ENCODE assay signal across 10 cellular contexts in genomic region chr21:42460391-42461184, GRCh38. TPM values are rescaled to one million over a fixed set of nuclear protein-coding genes. Genes with fewer than 3 reads are reported as not detected.
A peak's percentile ranks its signal among the peaks of the same experiment; 100 is the strongest.
DNase-seq lines count a peak whose midpoint lies in the region; ATAC-seq, FAIRE-seq and TF ChIP-seq lines count a peak whose summit lies in the region.
"Had no signal": no experiment of that assay in that cellular context is flagged by ENCODE, and none has a peak within 500 bp of the region (broad histone marks: within the 10 kb centered on the region; RNA-seq: fewer than 3 reads in every experiment).

No MANE protein-coding gene starts in this region.

- H3K36me3 ChIP-seq in SK-N-SH (replicated peaks in 1 of 2; ENCODE audit: control insufficient read depth in 1 of 2, insufficient read depth in 2 of 2, low read length in 1 of 2) (no peaks in the 10 kb centered on the region), K562 (ENCODE audit: control insufficient read depth, insufficient read depth, low read length) (no peaks in the 10 kb centered on the region), suprapubic skin (no peaks in the 10 kb centered on the region)

- WGBS in SK-N-SH (ENCODE audit: low lambda C conversion rate): 42% methylated on average over 8 of the region's 14 CpGs
- 22% methylated on average over 14 of the region's 14 CpGs for WGBS in K562 (ENCODE audit: insufficient coverage, low coverage, missing lambda C conversion rate)
- 76% methylated on average over 14 of the region's 14 CpGs for WGBS in suprapubic skin

- H3K79me2 ChIP-seq in SK-N-SH (ENCODE audit: insufficient read depth) (no peaks in the 10 kb centered on the region), K562 (ENCODE audit: control insufficient read depth, insufficient read depth, low read length) (no peaks in the 10 kb centered on the region)

- intact Hi-C loops in K562 (cut with micrococcal nuclease): no loop called here

- H3K4me1 ChIP-seq in SK-N-SH (ENCODE audit: control insufficient read depth in 1 of 2, insufficient read depth in 2 of 2, low read depth in 1 of 2, low read length in 1 of 2) (peaks cover 0 to 7% of the 10 kb centered on the region in 2 experiments; a peak in 2 of 4 replicates), K562 (replicated peaks in 1 of 2; ENCODE audit: control insufficient read depth in 2 of 2, insufficient read depth in 2 of 2, low read length in 2 of 2) (peaks cover 15 to 27% of the 10 kb centered on the region in 2 experiments), suprapubic skin (peaks cover 3% of the 10 kb centered on the region)

- no TSS peak for BruUV-seq in K562 (replicated peaks; lab: Mats Ljungman, UMichigan)

- peak; percentile 51 for DNase-seq in SK-N-SH
- DNase-seq in NCI-H510A (lab: John Stamatoyannopoulos, UW): peak; percentile 81
- no peak for DNase-seq in K562 (ENCODE audit: extremely low read depth in 1 of 4, low spot score in 3 of 4)
- peak; percentile 31 to 53 for DNase-seq in suprapubic skin (ENCODE audit: low spot score in 2 of 2)
- no peak for DNase-seq in AML-193 (lab: John Stamatoyannopoulos, UW)
- DNase-seq in D721Med (ENCODE audit: insufficient read length, low spot score): no peak

- CTCF ChIA-PET in SK-N-SH (lab: Yijun Ruan, JAX): interaction anchor here (1.0 to 1.4 kb wide), 4 partner anchors 30 to 343 kb away, joined by 3 to 5 read pairs (median 4); no protein-coding TSS in a partner anchor
- CTCF ChIA-PET in K562 (lab: Yijun Ruan, JAX; ENCODE audit: low intra/inter-chr PET ratio): no interaction called here

- H2AFZ ChIP-seq in SK-N-SH (ENCODE audit: low read depth) (no peak overlapping the region), K562 (ENCODE audit: low read depth, low read length) (no peak overlapping the region)

- in situ Hi-C loops in K562 (cut with MboI): no loop called here

- no peaks in the 10 kb centered on the region for H3F3A ChIP-seq in SK-N-SH (replicated peaks; ENCODE audit: insufficient read depth)

- TF ChIP-seq CTCF in SK-N-SH (IDR thresholded peaks at IDR 0.05) (no peak), K562 (IDR thresholded peaks at IDR 0.05 in 2 of 3, conservative IDR thresholded peaks at IDR 0.05 in 1 of 3; ENCODE audit: insufficient read depth in 2 of 3, low read depth in 1 of 3, low read length in 3 of 3) (no peak), suprapubic skin (IDR thresholded peaks at IDR 0.05) (no peak), D721Med (IDR thresholded peaks at IDR 0.05; ENCODE audit: insufficient read depth, missing control alignments) (no peak)

- no peaks in the 10 kb centered on the region for H3K9me3 ChIP-seq in SK-N-SH
- H3K9me3 ChIP-seq in K562 (replicated peaks; ENCODE audit: control insufficient read depth, insufficient read depth, low read depth, low read length): no peaks in the 10 kb centered on the region
- H3K9me3 ChIP-seq in suprapubic skin: no peaks in the 10 kb centered on the region

- H3K27ac ChIP-seq in SK-N-SH (ENCODE audit: low read depth in 2 of 2, low read length in 1 of 2) (no peak overlapping the region), K562 (ENCODE audit: extremely low read depth, low read depth, low read length) (no peak overlapping the region), suprapubic skin (no peak overlapping the region)

- no peak overlapping the region for H3K4me3 ChIP-seq in SK-N-SH (ENCODE audit: low read depth in 2 of 2, low read length in 1 of 2)
- H3K4me3 ChIP-seq in K562: no peak overlapping the region
- H3K4me3 ChIP-seq in suprapubic skin: no peak overlapping the region

- H3K9ac ChIP-seq in SK-N-SH (no peak overlapping the region), K562 (ENCODE audit: insufficient read depth in 1 of 2, low read depth in 2 of 2, low read length in 2 of 2) (no peak overlapping the region)

- TF ChIP-seq POLR2A in K562 (conservative IDR thresholded peaks at IDR 0.05): no peak
- no peak for TF ChIP-seq POLR2A in suprapubic skin (IDR thresholded peaks at IDR 0.05)

- H4K20me1 ChIP-seq in SK-N-SH (ENCODE audit: insufficient read depth) (no peaks in the 10 kb centered on the region), K562 (replicated peaks; ENCODE audit: control insufficient read depth, insufficient read depth, low read length) (no peaks in the 10 kb centered on the region)

- H3K9me1 ChIP-seq in K562 (ENCODE audit: control insufficient read depth, insufficient read depth, low read length): no peaks in the 10 kb centered on the region

- TF ChIP-seq EP300 in SK-N-SH (IDR thresholded peaks at IDR 0.05; ENCODE audit: borderline replicate concordance in 1 of 2, low read depth in 1 of 2, low read length in 1 of 2) (no peak), K562 (IDR thresholded peaks at IDR 0.05; ENCODE audit: low read length) (no peak), suprapubic skin (IDR thresholded peaks at IDR 0.05) (no peak)

- POLR2A ChIA-PET in SK-N-SH (lab: Yijun Ruan, JAX): no interaction called here
- POLR2A ChIA-PET in K562 (lab: Yijun Ruan, JAX): interaction anchor here (0.6 kb wide), 1 partner anchor 156 kb away, joined by 4 read pairs; no protein-coding TSS in a partner anchor

- no peaks in the 10 kb centered on the region for H3K9me2 ChIP-seq in SK-N-SH

- H3K4me2 ChIP-seq in SK-N-SH (no peak overlapping the region), K562 (ENCODE audit: insufficient read depth, low read length) (no peak overlapping the region)

- ATAC-seq in SK-N-SH treated with all-trans-retinoic acid at 6 μM for 48 hours: no peak
- ATAC-seq in HG02981 (IDR thresholded peaks at IDR 0.05; ENCODE audit: unreplicated experiment): peak; percentile 63
- no peak for ATAC-seq in K562

- TF ChIP-seq RAD21 in SK-N-SH (IDR thresholded peaks at IDR 0.05; ENCODE audit: low read length): no peak
- TF ChIP-seq RAD21 in K562 (CRISPR knock-in tag; conservative IDR thresholded peaks at IDR 0.05 in 1 of 2, IDR thresholded peaks at IDR 0.05 in 1 of 2): no peak

- H3K27me3 ChIP-seq in SK-N-SH (ENCODE audit: insufficient read depth) (no peaks in the 10 kb centered on the region), K562 (ENCODE audit: control insufficient read depth in 2 of 2, insufficient read depth in 2 of 2, low read length in 2 of 2) (peaks cover 0 to 14% of the 10 kb centered on the region in 2 experiments; a peak in 2 of 5 replicates), suprapubic skin (no peaks in the 10 kb centered on the region)

- FAIRE-seq in K562 (lab: Jason Lieb, UNC): no peak
- FAIRE-seq in D721Med (lab: Jason Lieb, UNC): no peak
- FAIRE-seq: A204.1 had no signal

RNA-seq across cellular contexts. Expression of gene RSPH1, which starts 35.4 kb away (rescaled TPM):
- polyA plus RNA-seq in SK-N-SH (2012; rRNA removed) (0.97 and 1.1 TPM in 2 replicates), K562 (2011; rRNA removed) (0.17 TPM in 1 of 2 replicates, not detected in the other), K562 (2014; fragmentation: Illumina TruSeq; extraction: Trizol) (not detected in 2 replicates), K562 (2014; fragmentation: Nextera tagmentation; extraction: Ambion mirVana) (not detected), K562 (2014; rRNA removed) (not detected in 2 replicates)
- polyA plus RNA-seq in SK-N-SH (2012; cell fraction: cytosol; rRNA removed): 1.1 and 2.1 TPM in 2 replicates
- 0.37 and 0.67 TPM in 2 replicates for polyA plus RNA-seq in SK-N-SH (2012; cell fraction: nucleus; rRNA removed)
- total RNA-seq in K562 (2011; cell fraction: chromatin; rRNA removed; ENCODE audit: low replicate concordance): 0.16 TPM in 1 of 2 replicates, not detected in the other
- not detected in 2 replicates for total RNA-seq in K562 (2011; cell fraction: nucleolus; rRNA removed)
- 0.15 TPM in 1 of 2 replicates, not detected in the other for total RNA-seq in K562 (2011; cell fraction: nucleoplasm; rRNA removed)
- total RNA-seq in K562 (2014; rRNA removed) (not detected in 2 replicates), K562 (2014; rRNA removed; fragmentation: Illumina TruSeq; extraction: Trizol) (not detected in 2 replicates), K562 (2015; rRNA removed; fragmentation: Illumina TruSeq; extraction: Trizol) (not detected in 2 replicates), K562 (2021) (not detected in 2 replicates), suprapubic skin (1 to 10 TPM in 3 of 4 donors, under 1 TPM in 1; 0.81 to 3.2 (median 2.0) TPM)
- 0.01 TPM in 1 of 2 replicates, not detected in the other for polyA plus RNA-seq in K562 (2011; cell fraction: cytosol; rRNA removed)
- polyA plus RNA-seq in K562 (2011; cell fraction: nucleus; rRNA removed): 0.07 TPM in 1 of 2 replicates, not detected in the other
- 0.18 TPM in 1 of 2 replicates, not detected in the other for polyA plus RNA-seq in K562 (2012)
- polyA minus RNA-seq in K562 (2011; rRNA and poly(A)+ RNA removed): 0.07 TPM in 1 of 2 replicates, not detected in the other
- polyA minus RNA-seq in K562 (2011; cell fraction: cytosol; rRNA and poly(A)+ RNA removed): not detected in 2 replicates
- not detected in 2 replicates for polyA minus RNA-seq in K562 (2011; cell fraction: nucleus; rRNA and poly(A)+ RNA removed)

RNA-seq across cellular contexts. Expression of gene SLC37A1, which starts 53.1 kb away (rescaled TPM):
- polyA plus RNA-seq in SK-N-SH (2012; rRNA removed) (1.6 and 2.8 TPM in 2 replicates), K562 (2011; rRNA removed) (3.4 and 4.5 TPM in 2 replicates), K562 (2014; fragmentation: Illumina TruSeq; extraction: Trizol) (0.45 and 0.65 TPM in 2 replicates), K562 (2014; fragmentation: Nextera tagmentation; extraction: Ambion mirVana) (under 1 TPM; 0.06 to 0.20 TPM), K562 (2014; rRNA removed) (0.09 and 0.24 TPM in 2 replicates)
- polyA plus RNA-seq in SK-N-SH (2012; cell fraction: cytosol; rRNA removed): 1.3 and 1.8 TPM in 2 replicates
- polyA plus RNA-seq in SK-N-SH (2012; cell fraction: nucleus; rRNA removed): 2.7 and 3.5 TPM in 2 replicates
- 4.6 and 9.1 TPM in 2 replicates for total RNA-seq in K562 (2011; cell fraction: chromatin; rRNA removed; ENCODE audit: low replicate concordance)
- total RNA-seq in K562 (2011; cell fraction: nucleolus; rRNA removed): 5.5 and 5.9 TPM in 2 replicates
- 5.6 and 6.5 TPM in 2 replicates for total RNA-seq in K562 (2011; cell fraction: nucleoplasm; rRNA removed)
- total RNA-seq in K562 (2014; rRNA removed) (0.33 and 1.4 TPM in 2 replicates), K562 (2014; rRNA removed; fragmentation: Illumina TruSeq; extraction: Trizol) (0.10 and 0.15 TPM in 2 replicates), K562 (2015; rRNA removed; fragmentation: Illumina TruSeq; extraction: Trizol) (0.40 and 0.79 TPM in 2 replicates), K562 (2021) (0.40 and 0.60 TPM in 2 replicates), suprapubic skin (10 to 100 TPM; 10.2 to 23.1 (median 19.6) TPM)
- polyA plus RNA-seq in K562 (2011; cell fraction: cytosol; rRNA removed): 2.8 and 3.2 TPM in 2 replicates
- polyA plus RNA-seq in K562 (2011; cell fraction: nucleus; rRNA removed): 10.8 and 11.2 TPM in 2 replicates
- 0.43 and 1.8 TPM in 2 replicates for polyA plus RNA-seq in K562 (2012)
- polyA minus RNA-seq in K562 (2011; rRNA and poly(A)+ RNA removed): 3.8 and 6.7 TPM in 2 replicates
- polyA minus RNA-seq in K562 (2011; cell fraction: cytosol; rRNA and poly(A)+ RNA removed): 2.5 and 2.6 TPM in 2 replicates
- polyA minus RNA-seq in K562 (2011; cell fraction: nucleus; rRNA and poly(A)+ RNA removed): 8.3 and 11.8 TPM in 2 replicates

RNA-seq across cellular contexts. Expression of gene UBASH3A, which starts 56.9 kb away (rescaled TPM):
- polyA plus RNA-seq in SK-N-SH (2012; rRNA removed): not detected in 2 replicates
- not detected in 2 replicates for polyA plus RNA-seq in SK-N-SH (2012; cell fraction: cytosol; rRNA removed)
- not detected in 2 replicates for polyA plus RNA-seq in SK-N-SH (2012; cell fraction: nucleus; rRNA removed)
- total RNA-seq in K562 (2011; cell fraction: chromatin; rRNA removed; ENCODE audit: low replicate concordance): 1.1 and 3.3 TPM in 2 replicates
- 3.2 and 3.8 TPM in 2 replicates for total RNA-seq in K562 (2011; cell fraction: nucleolus; rRNA removed)
- total RNA-seq in K562 (2011; cell fraction: nucleoplasm; rRNA removed): 1.0 and 2.0 TPM in 2 replicates
- total RNA-seq in K562 (2014; rRNA removed): 1.4 and 2.9 TPM in 2 replicates
- 0.35 and 0.47 TPM in 2 replicates for total RNA-seq in K562 (2014; rRNA removed; fragmentation: Illumina TruSeq; extraction: Trizol)
- 0.90 and 1.1 TPM in 2 replicates for total RNA-seq in K562 (2015; rRNA removed; fragmentation: Illumina TruSeq; extraction: Trizol)
- total RNA-seq in K562 (2021): 1.5 and 1.8 TPM in 2 replicates
- polyA plus RNA-seq in K562 (2011; rRNA removed): 1.4 and 4.4 TPM in 2 replicates
- polyA plus RNA-seq in K562 (2011; cell fraction: cytosol; rRNA removed): 2.1 and 4.7 TPM in 2 replicates
- 24.2 and 29.1 TPM in 2 replicates for polyA plus RNA-seq in K562 (2011; cell fraction: nucleus; rRNA removed)
- polyA plus RNA-seq in K562 (2012): 1.1 and 1.5 TPM in 2 replicates
- polyA plus RNA-seq in K562 (2014; fragmentation: Illumina TruSeq; extraction: Trizol): 1.1 and 1.4 TPM in 2 replicates
- under 1 TPM; 0.23 to 0.25 TPM for polyA plus RNA-seq in K562 (2014; fragmentation: Nextera tagmentation; extraction: Ambion mirVana)
- polyA plus RNA-seq in K562 (2014; rRNA removed): 1.0 and 1.4 TPM in 2 replicates
- polyA minus RNA-seq in K562 (2011; rRNA and poly(A)+ RNA removed): 1.4 and 2.2 TPM in 2 replicates
- polyA minus RNA-seq in K562 (2011; cell fraction: cytosol; rRNA and poly(A)+ RNA removed): 1.3 and 3.1 TPM in 2 replicates
- 7.9 and 15.2 TPM in 2 replicates for polyA minus RNA-seq in K562 (2011; cell fraction: nucleus; rRNA and poly(A)+ RNA removed)
- total RNA-seq in suprapubic skin: 1 to 10 TPM in 1 of 4 donors, under 1 TPM in 2, not detected in 1; 0.36 to 1.0 (median 0.47) TPM
- total RNA-seq: SK-MEL-5 had no signal

Comparison
In these comparisons a context has a peak if more than half of its experiments do, and no peak if none do; other contexts are left out.
1. DNase-seq: peak in SK-N-SH (single experiment), NCI-H510A (single experiment) and suprapubic skin (2 of 2); none in K562 (0 of 4), AML-193 (0 of 2) and D721Med (single experiment).